In the genomic region with DNA sequence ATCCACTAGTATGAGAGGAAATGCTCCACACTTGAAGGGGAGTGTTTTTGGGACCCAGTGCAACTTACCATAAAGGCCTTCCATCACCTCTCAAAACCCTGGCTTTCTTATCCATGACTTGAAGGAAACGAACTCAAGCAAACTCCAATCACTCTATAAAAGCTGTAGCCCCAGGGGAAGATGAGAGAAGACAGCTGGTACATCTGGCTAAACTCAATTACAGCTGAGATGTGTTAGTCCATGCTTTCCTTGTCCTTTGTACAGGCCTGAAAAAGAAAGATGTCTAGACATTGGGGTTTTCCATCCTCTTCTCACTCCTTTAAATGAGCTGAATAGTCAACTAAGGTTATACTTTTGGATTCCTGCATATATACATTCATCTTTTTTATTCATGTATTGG, we compare ENCODE assay signal across 35 cellular contexts.
"Had no signal": no experiment of that assay in that cellular context is flagged by ENCODE, and none has a peak within 500 bp of the region (broad histone marks: within the 10 kb centered on the region; RNA-seq: fewer than 3 reads in every experiment).

No MANE protein-coding gene starts in this region.

- DNase-seq: Karpas-422, Kasumi-1, KBM-7, KG1, MG63, MM.1S, MV-4-11, NCI-H1048, NCI-H1092, NCI-H1092 treated with DMSO at 0.1 percent for 48 hours, NCI-H1105, NCI-H1105 treated with DMSO at 0.1 percent for 48 hours, NCI-H1417, NCI-H1417 treated with DMSO at 0.1 percent for 48 hours, NCI-H1436, NCI-H1436 treated with DMSO at 0.1 percent for 48 hours, NCI-H146, NCI-H1694, NCI-H1694 treated with DMSO at 0.1 percent for 48 hours, NCI-H187, NCI-H187 treated with DMSO at 0.1 percent for 48 hours, NCI-H1930, NCI-H2029, NCI-H2029 treated with DMSO at 0.1 percent for 48 hours, NCI-H2081, NCI-H2081 treated with DMSO at 0.1 percent for 48 hours, NCI-H2107, NCI-H2171, NCI-H2171 treated with DMSO at 0.1 percent for 48 hours, NCI-H2227 treated with DMSO at 0.1 percent for 48 hours, NCI-H226, NCI-H345, NCI-H446, NCI-H446 treated with DMSO at 0.1 percent for 48 hours had no signal

- H3K9me3 ChIP-seq: MG63 had no signal

- H3K27me3 ChIP-seq: MG63 had no signal

- H3K4me3 ChIP-seq: MG63 had no signal

- H3K27ac ChIP-seq: KMS-11 had no signal

- H3K36me3 ChIP-seq: MG63 had no signal
